ENCODE assay signal across 12 cellular contexts in genomic region chr6:56877922-56878321, GRCh38.
"Had no signal": no experiment of that assay in that cellular context is flagged by ENCODE, and none has a peak within 500 bp of the region (broad histone marks: within the 10 kb centered on the region; RNA-seq: fewer than 3 reads in every experiment).

No MANE protein-coding gene starts in this region.

- H3K4me3 Mint-ChIP-seq: HFFc6 had no signal

- H3K4me3 ChIP-seq: GM23248, HAP-1 had no signal

- FAIRE-seq: HepG2 had no signal

- H3K27ac ChIP-seq: GM23248, HL-60, KMS-11 had no signal

- H3K27ac Mint-ChIP-seq: HFFc6, IgD-negative memory B cell had no signal

- H3K4me1 ChIP-seq: HAP-1 had no signal

- H3K9me3 Mint-ChIP-seq: HFFc6 had no signal

- H3K4me1 Mint-ChIP-seq: IgD-negative memory B cell had no signal

- DNase-seq: GM23248, GOT3, H7, HFFc6, Karpas-422, KBM-7 had no signal

- H3K36me3 ChIP-seq: HAP-1 had no signal

- ATAC-seq: HCT116, HepG2 had no signal

- H3K36me3 Mint-ChIP-seq: IgD-negative memory B cell had no signal

- H3K9me3 ChIP-seq: HAP-1 had no signal
